Comparison of ENCODE assay signal across 13 cellular contexts in the genomic region with DNA sequence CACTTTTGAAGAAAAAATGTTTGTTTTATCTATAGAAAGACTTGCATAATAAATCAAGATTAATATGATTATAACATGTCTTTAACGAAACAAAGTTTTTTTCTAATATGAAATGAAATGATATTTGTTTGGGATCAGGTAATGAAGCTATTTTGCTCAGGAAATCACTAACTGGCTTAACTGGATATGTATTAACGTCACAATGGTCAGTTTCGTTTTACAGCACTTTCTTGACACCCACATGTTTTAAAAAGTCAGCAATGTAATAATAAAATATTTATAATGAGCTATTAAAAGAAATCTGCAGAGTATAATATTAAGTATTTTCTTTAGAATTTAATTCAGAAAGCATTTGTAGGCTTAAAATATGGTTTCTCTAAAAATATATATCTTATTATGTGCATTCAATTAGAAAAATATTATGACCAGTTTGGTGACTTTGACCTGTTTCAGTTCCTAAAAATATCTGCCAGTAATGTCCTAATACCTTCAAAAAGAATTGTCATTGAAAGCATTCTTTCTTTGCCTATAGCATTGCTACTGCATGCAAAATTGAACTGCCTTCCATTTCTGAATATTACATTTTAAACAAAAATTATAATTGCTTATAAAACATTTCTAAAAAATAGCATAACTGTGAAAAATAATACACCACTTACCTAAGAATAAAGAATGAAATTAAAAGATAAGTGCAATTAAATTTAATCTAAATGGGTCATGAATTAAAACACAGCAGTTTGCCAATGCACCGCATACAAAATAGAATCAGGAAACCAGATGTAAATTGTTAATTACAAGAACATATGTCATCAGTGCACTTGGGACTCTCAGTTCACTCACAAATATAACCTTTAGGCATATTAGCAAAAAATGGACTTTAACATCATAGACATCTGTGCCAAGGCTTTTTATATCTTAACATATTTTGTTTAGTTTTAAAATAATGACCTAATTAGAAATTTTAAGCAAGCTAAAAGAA. TPM values are rescaled to one million over a fixed set of nuclear protein-coding genes. Genes with fewer than 3 reads are reported as not detected.
DNase-seq lines count a peak whose midpoint lies in the region; ATAC-seq and TF ChIP-seq lines count a peak whose summit lies in the region.
"Had no signal": no experiment of that assay in that cellular context is flagged by ENCODE, and none has a peak within 500 bp of the region (broad histone marks: within the 10 kb centered on the region; RNA-seq: fewer than 3 reads in every experiment).

No MANE protein-coding gene starts in this region.

- no peak overlapping the region for H4K91ac ChIP-seq in mesenchymal stem cell (ENCODE audit: low read length)

- H3K23ac ChIP-seq in mesenchymal stem cell (ENCODE audit: low read length in 2 of 2), result no peak overlapping the region

- no peaks in the 10 kb centered on the region for H3K79me1 ChIP-seq in mesenchymal stem cell (replicated peaks; ENCODE audit: low read length, poor library complexity, severe bottlenecking)

- WGBS in mesenchymal stem cell, result 100% methylated on average over 1 of the region's 4 CpGs

- H3K4me3 ChIP-seq in OCI-LY3 (ENCODE audit: low read length), result no peak overlapping the region
- no peak overlapping the region for H3K4me3 ChIP-seq in mesenchymal stem cell (ENCODE audit: insufficient read depth in 1 of 2, low read depth in 1 of 2, low read length in 2 of 2)
- H3K4me3 ChIP-seq: upper lobe of left lung had no signal

- H3K36me3 ChIP-seq in OCI-LY3 (replicated peaks; ENCODE audit: low read depth, low read length) (no peaks in the 10 kb centered on the region), mesenchymal stem cell (ENCODE audit: control insufficient read depth in 1 of 2, insufficient read depth in 2 of 2, low read depth in 1 of 2, low read length in 2 of 2) (no peaks in the 10 kb centered on the region)
- H3K36me3 ChIP-seq: upper lobe of left lung had no signal

- no peak overlapping the region for H3K18ac ChIP-seq in mesenchymal stem cell (ENCODE audit: low read depth in 1 of 2, low read length in 2 of 2)

- H3K4ac ChIP-seq in mesenchymal stem cell (ENCODE audit: low read depth in 1 of 2, low read length in 2 of 2), result no peak overlapping the region

- DNase-seq in SW 1271 (lab: John Stamatoyannopoulos, UW) (no peak), mesenchymal stem cell (no peak), epidermal melanocyte (ENCODE audit: insufficient read length, low spot score) (no peak), left colon (no peak)
- DNase-seq: activated CD4-positive, alpha-beta T cell treated with anti-CD3 and anti-CD28 coated beads for 1 hour; activated effector memory CD4-positive, alpha-beta T cell treated with Interleukin-2 at 50 U/mL for 16 hours; CD8-positive, alpha-beta T cell; foreskin fibroblast; upper lobe of left lung had no signal

- peaks cover 21% of the 10 kb centered on the region for H3K4me1 ChIP-seq in OCI-LY3 (ENCODE audit: low read length)
- H3K4me1 ChIP-seq in mesenchymal stem cell (ENCODE audit: control insufficient read depth, insufficient read depth, low read depth, low read length), result no peaks in the 10 kb centered on the region
- H3K4me1 ChIP-seq: upper lobe of left lung had no signal

- intact Hi-C loops in left colon (cut with DNase I, micrococcal nuclease), result no loop called here

- ATAC-seq in GM18861 (IDR thresholded peaks at IDR 0.05; ENCODE audit: unreplicated experiment) (peak; percentile 97), GM21515 (IDR thresholded peaks at IDR 0.05; ENCODE audit: unreplicated experiment) (peak; percentile 91), HG03064 (IDR thresholded peaks at IDR 0.05; ENCODE audit: low read depth, unreplicated experiment) (peak; percentile 90), left colon (no peak)
- ATAC-seq: CD8-positive, alpha-beta T cell had no signal

- H3K27me3 ChIP-seq in OCI-LY3 (ENCODE audit: low read depth, low read length) (no peaks in the 10 kb centered on the region), mesenchymal stem cell (ENCODE audit: control insufficient read depth in 1 of 2, insufficient read depth in 1 of 2, low read length in 2 of 2) (no peaks in the 10 kb centered on the region)
- H3K27me3 ChIP-seq: upper lobe of left lung had no signal

- H2BK15ac ChIP-seq in mesenchymal stem cell (ENCODE audit: low read depth, poor library complexity, severe bottlenecking), result no peak overlapping the region

- H3K14ac ChIP-seq in mesenchymal stem cell (ENCODE audit: low read length in 2 of 2), result no peak overlapping the region

- no peaks in the 10 kb centered on the region for H4K20me1 ChIP-seq in OCI-LY3 (ENCODE audit: insufficient read depth, low read length)

- H2AFZ ChIP-seq in OCI-LY3 (ENCODE audit: low read depth, low read length) (no peak overlapping the region), mesenchymal stem cell (ENCODE audit: low read depth, low read length) (no peak overlapping the region)

- H2AK5ac ChIP-seq in mesenchymal stem cell (ENCODE audit: low read length, severe bottlenecking), result no peak overlapping the region

- no peak overlapping the region for H4K8ac ChIP-seq in mesenchymal stem cell (ENCODE audit: low read length)

- no peak overlapping the region for H3K9ac ChIP-seq in OCI-LY3 (ENCODE audit: low read length)
- H3K9ac ChIP-seq in mesenchymal stem cell (ENCODE audit: low read length), result no peak overlapping the region

- TF ChIP-seq CTCF in OCI-LY3 (IDR thresholded peaks at IDR 0.05; ENCODE audit: low read depth, low read length), result no peak

- H3K79me2 ChIP-seq in OCI-LY3 (ENCODE audit: low read length), result no peaks in the 10 kb centered on the region

- no peak overlapping the region for H2BK12ac ChIP-seq in mesenchymal stem cell (ENCODE audit: low read length in 2 of 2)

- H3K27ac ChIP-seq in OCI-LY3 (ENCODE audit: low read length) (no peak overlapping the region), mesenchymal stem cell (ENCODE audit: low read length, poor library complexity, severe bottlenecking) (no peak overlapping the region)
- H3K27ac ChIP-seq: upper lobe of left lung had no signal

- peak overlapping the region; percentile 11; the same call in 1 of the 2 replicates for H3K4me2 ChIP-seq in OCI-LY3 (ENCODE audit: low read length)
- no peak overlapping the region for H3K4me2 ChIP-seq in mesenchymal stem cell (ENCODE audit: low read length, poor library complexity, severe bottlenecking)

- H3K9me3 ChIP-seq in OCI-LY3 (ENCODE audit: insufficient read depth, low read length), result 0 out of 2 replicates have a peak, but pooled peaks cover 3% of the 10 kb centered on the region
- peaks cover 5% of the 10 kb centered on the region for H3K9me3 ChIP-seq in mesenchymal stem cell (ENCODE audit: control insufficient read depth, low read length)
- H3K9me3 ChIP-seq: upper lobe of left lung had no signal

- H2BK120ac ChIP-seq in mesenchymal stem cell (ENCODE audit: low read depth, low read length), result no peak overlapping the region

- H2BK5ac ChIP-seq in mesenchymal stem cell (ENCODE audit: low read depth, low read length, poor library complexity, severe bottlenecking), result no peak overlapping the region

RNA-seq across cellular contexts. Expression of gene TIGD2, which starts 31.6 kb away (rescaled TPM):
- polyA plus RNA-seq in mesenchymal stem cell (2013, experiment 1 of 2), result 5.9 TPM
- 6.4 TPM for polyA plus RNA-seq in mesenchymal stem cell (2013, experiment 2 of 2)
- total RNA-seq in left colon, result 1 to 10 TPM; 5.2 to 5.3 TPM
